Comparison of ENCODE assay signal across 11 cellular contexts in the genomic region with DNA sequence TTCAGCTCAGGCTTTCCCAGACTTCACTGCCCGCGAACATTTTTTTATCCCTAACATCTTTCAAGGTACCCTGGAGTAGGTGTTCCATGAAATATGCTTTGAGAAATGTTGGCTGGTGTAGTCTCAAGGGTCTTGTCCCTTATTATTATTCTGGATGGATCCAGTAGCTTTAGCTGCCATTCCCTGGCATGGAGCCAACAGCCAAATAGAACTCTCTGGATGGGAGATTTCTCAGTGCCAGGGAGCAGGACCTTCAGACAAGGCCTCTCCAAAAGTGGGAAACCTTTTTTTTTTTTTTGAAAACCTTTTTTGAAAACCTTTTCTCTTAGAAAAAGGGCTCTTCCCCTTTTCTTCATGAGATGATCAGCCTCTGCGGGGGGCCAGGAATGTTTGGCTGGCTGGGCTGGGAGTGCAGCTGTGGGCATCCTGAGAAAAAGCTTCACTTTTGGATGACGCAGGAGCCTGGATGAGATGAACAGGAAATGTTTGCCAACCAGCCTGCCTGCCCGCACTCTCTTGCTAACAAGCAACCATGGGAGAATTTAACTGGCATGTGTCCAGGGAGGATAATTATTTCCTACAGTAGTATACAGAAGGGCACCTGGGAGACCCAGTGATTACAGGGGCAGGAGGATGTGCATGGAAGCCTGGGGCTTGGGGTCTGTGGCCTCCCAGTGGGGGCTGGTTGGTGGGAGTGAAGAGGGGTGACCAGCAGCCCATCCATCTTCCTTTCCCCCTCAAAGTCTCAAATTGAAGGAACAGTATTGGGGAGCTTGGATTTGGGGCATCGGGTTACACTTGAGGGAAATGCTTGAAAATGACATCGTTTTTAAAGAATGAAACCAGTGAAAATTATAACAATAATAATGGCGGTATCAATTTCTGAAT.
DNase-seq lines count a peak whose midpoint lies in the region; ATAC-seq and TF ChIP-seq lines count a peak whose summit lies in the region.
"Had no signal": no experiment of that assay in that cellular context is flagged by ENCODE, and none has a peak within 500 bp of the region (broad histone marks: within the 10 kb centered on the region; RNA-seq: fewer than 3 reads in every experiment).

No MANE protein-coding gene starts in this region.

- no CpG with 5 or more reads among the region's 8 CpGs for WGBS in neuronal stem cell (ENCODE audit: extremely low coverage in 2 of 2, insufficient read length in 2 of 2, insufficient replicate concordance in 1 of 2), 2 donors

- H2BK120ac ChIP-seq in neuronal stem cell (ENCODE audit: low read depth, low read length), result no peak overlapping the region

- no peaks in the 10 kb centered on the region for H3K79me1 ChIP-seq in neuronal stem cell (ENCODE audit: low read depth, low read length)

- ATAC-seq in stimulated activated effector memory CD8-positive, alpha-beta T cell treated with anti-CD3 and anti-CD28 coated beads, Interleukin-12 subunit alpha, Interleukin-12 subunit beta, amount 100 ng/mL, for 72 hours, result no peak

- H3K4me1 Mint-ChIP-seq in chondrocyte (ENCODE audit: low read depth), result peaks cover 27% of the 10 kb centered on the region
- H3K4me1 Mint-ChIP-seq in stimulated activated effector memory CD8-positive, alpha-beta T cell treated with anti-CD3 and anti-CD28 coated beads, Interleukin-12 subunit alpha, Interleukin-12 subunit beta, amount 100 ng/mL, for 72 hours, result peaks cover 7% of the 10 kb centered on the region

- no peak for TF ChIP-seq CTCF in chondrocyte (IDR thresholded peaks at IDR 0.05)

- no peaks in the 10 kb centered on the region for H3K36me3 ChIP-seq in neuronal stem cell (replicated peaks in 1 of 2; ENCODE audit: control insufficient read depth in 2 of 2, insufficient read depth in 2 of 2, low read length in 2 of 2)
- H3K36me3 ChIP-seq: thoracic aorta had no signal

- H3K9me3 Mint-ChIP-seq in chondrocyte (ENCODE audit: low read depth), result no peaks in the 10 kb centered on the region
- no peaks in the 10 kb centered on the region for H3K9me3 Mint-ChIP-seq in stimulated activated effector memory CD8-positive, alpha-beta T cell treated with anti-CD3 and anti-CD28 coated beads, Interleukin-12 subunit alpha, Interleukin-12 subunit beta, amount 100 ng/mL, for 72 hours

- H3K27ac ChIP-seq in neuronal stem cell (replicated peaks; ENCODE audit: low read length), result peak overlapping the region; percentile 90
- H3K27ac ChIP-seq: thoracic aorta had no signal

- H3K9ac ChIP-seq in neuronal stem cell (ENCODE audit: low read depth, low read length, poor library complexity), result no peak overlapping the region

- H3K4me1 ChIP-seq in neuronal stem cell (ENCODE audit: control insufficient read depth in 2 of 2, insufficient read depth in 1 of 2, low read depth in 1 of 2, low read length in 2 of 2), result peaks cover 11 to 15% of the 10 kb centered on the region in 2 donors

- H2AFZ ChIP-seq in neuronal stem cell (ENCODE audit: low read length), result peak overlapping the region; percentile 11

- H3K4me3 Mint-ChIP-seq in chondrocyte (ENCODE audit: unreplicated experiment), result no peak overlapping the region
- no peak overlapping the region for H3K4me3 Mint-ChIP-seq in stimulated activated effector memory CD8-positive, alpha-beta T cell treated with anti-CD3 and anti-CD28 coated beads, Interleukin-12 subunit alpha, Interleukin-12 subunit beta, amount 100 ng/mL, for 72 hours

- H3K27ac Mint-ChIP-seq in chondrocyte (ENCODE audit: unreplicated experiment), result peak overlapping the region; percentile 96
- H3K27ac Mint-ChIP-seq in stimulated activated effector memory CD8-positive, alpha-beta T cell treated with anti-CD3 and anti-CD28 coated beads, Interleukin-12 subunit alpha, Interleukin-12 subunit beta, amount 100 ng/mL, for 72 hours, result no peak overlapping the region

- DNase-seq in ELF-1 (ENCODE audit: low read depth, low spot score) (peak; percentile 64), NCI-H2227 treated with DMSO at 0.1 percent for 48 hours (lab: John Stamatoyannopoulos, UW) (peak; percentile 70), chondrocyte (ENCODE audit: low spot score) (peak; percentile 89), neuronal stem cell (ENCODE audit: low spot score) (peak; percentile 57), ureter (ENCODE audit: low spot score) (no peak), T-helper 1 cell (no peak), T-helper 2 cell (no peak)
- DNase-seq in stimulated activated effector memory CD8-positive, alpha-beta T cell treated with anti-CD3 and anti-CD28 coated beads, Interleukin-12 subunit alpha, Interleukin-12 subunit beta, amount 100 ng/mL, for 72 hours (ENCODE audit: low spot score in 2 of 2), result no peak
- DNase-seq: GDM1, SW 1271 had no signal

- H3K27me3 Mint-ChIP-seq in chondrocyte (ENCODE audit: low read depth), result no peaks in the 10 kb centered on the region

- H3K4me3 ChIP-seq in neuronal stem cell (ENCODE audit: low read length in 2 of 2), result no peak overlapping the region
- H3K4me3 ChIP-seq: thoracic aorta had no signal

- H3K4ac ChIP-seq in neuronal stem cell (ENCODE audit: low read length), result no peak overlapping the region

- H4K91ac ChIP-seq in neuronal stem cell (ENCODE audit: low read depth, low read length, poor library complexity), result no peak overlapping the region

- H4K8ac ChIP-seq in neuronal stem cell (ENCODE audit: low read depth, low read length), result no peak overlapping the region

- no peak overlapping the region for H2BK5ac ChIP-seq in neuronal stem cell (ENCODE audit: low read length)

- H3K4me2 ChIP-seq in neuronal stem cell (ENCODE audit: insufficient read depth, low read length, poor library complexity, severe bottlenecking), result peak overlapping the region; percentile 51

- no peaks in the 10 kb centered on the region for H3K36me3 Mint-ChIP-seq in chondrocyte (ENCODE audit: low read depth)
- H3K36me3 Mint-ChIP-seq in stimulated activated effector memory CD8-positive, alpha-beta T cell treated with anti-CD3 and anti-CD28 coated beads, Interleukin-12 subunit alpha, Interleukin-12 subunit beta, amount 100 ng/mL, for 72 hours, result no peaks in the 10 kb centered on the region

- H3K27me3 ChIP-seq in neuronal stem cell (ENCODE audit: control insufficient read depth in 3 of 3, insufficient read depth in 3 of 3, low read depth in 1 of 3, low read length in 3 of 3), result no peaks in the 10 kb centered on the region

- no peak overlapping the region for H2AK5ac ChIP-seq in neuronal stem cell (ENCODE audit: low read depth, low read length)

- H3K9me3 ChIP-seq in neuronal stem cell (replicated peaks in 1 of 2; ENCODE audit: control insufficient read depth in 2 of 2, insufficient read depth in 1 of 2, low read depth in 1 of 2, low read length in 2 of 2), result peaks cover 0 to 5% of the 10 kb centered on the region in 2 donors
- H3K9me3 ChIP-seq: thoracic aorta had no signal

- no peak overlapping the region for H3K23ac ChIP-seq in neuronal stem cell (ENCODE audit: low read depth, low read length, poor library complexity)

- H2BK12ac ChIP-seq in neuronal stem cell (ENCODE audit: low read length), result no peak overlapping the region

- no peak overlapping the region for H2BK15ac ChIP-seq in neuronal stem cell (ENCODE audit: low read length)

- H3K18ac ChIP-seq in neuronal stem cell (ENCODE audit: low read length), result peak overlapping the region; percentile 69

- H3K14ac ChIP-seq in neuronal stem cell (ENCODE audit: low read length), result no peak overlapping the region

Comparison
In these comparisons a context has a peak if more than half of its experiments do, and no peak if none do; other contexts are left out.
1. DNase-seq: peak in ELF-1 (single experiment), NCI-H2227 treated with DMSO at 0.1 percent for 48 hours (single experiment), chondrocyte (single experiment) and neuronal stem cell (single experiment); none in ureter (single experiment), stimulated activated effector memory CD8-positive, alpha-beta T cell treated with anti-CD3 and anti-CD28 coated beads, Interleukin-12 subunit alpha, Interleukin-12 subunit beta, amount 100 ng/mL, for 72 hours (0 of 2), T-helper 1 cell (0 of 5) and T-helper 2 cell (0 of 5).